ENCODE assay signal across 8 cellular contexts in the genomic region with DNA sequence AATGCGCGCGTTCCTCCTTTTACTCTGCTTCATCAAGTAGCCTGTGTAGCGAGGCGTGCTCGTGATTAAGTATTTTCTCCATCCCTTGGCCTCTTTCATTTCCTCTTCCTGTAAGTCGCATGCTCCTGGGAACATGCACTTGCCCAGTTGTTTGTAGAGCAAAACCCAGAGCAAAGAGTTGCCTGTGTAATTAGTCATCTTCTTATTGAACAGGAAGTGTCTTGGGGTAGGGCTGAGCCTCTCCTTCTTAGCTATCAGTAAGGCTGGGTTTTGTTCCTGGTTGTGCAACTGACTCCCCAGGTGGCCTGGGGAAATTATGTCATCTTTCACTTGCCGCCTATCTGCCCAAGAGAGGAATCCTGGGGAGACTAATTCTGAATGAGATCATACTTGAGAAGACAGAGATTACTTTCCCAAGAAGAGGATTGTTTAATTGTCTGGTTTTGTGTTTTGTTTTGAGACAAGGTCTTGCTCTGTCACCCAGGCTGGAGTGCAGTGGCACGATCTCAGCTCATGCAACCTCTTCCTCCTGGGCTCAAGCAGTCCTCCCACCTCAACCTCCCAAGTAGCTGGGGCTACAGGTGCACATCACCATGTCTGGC. TPM values are rescaled to one million over a fixed set of nuclear protein-coding genes. Genes with fewer than 3 reads are reported as not detected.
DNase-seq lines count a peak whose midpoint lies in the region; ATAC-seq and TF ChIP-seq lines count a peak whose summit lies in the region.

No MANE protein-coding gene starts in this region.

- no peaks in the 10 kb centered on the region for H3K27me3 ChIP-seq in A673 (replicated peaks; ENCODE audit: insufficient read depth, low read depth, low read length, poor library complexity)
- H3K27me3 ChIP-seq in tibial nerve: no peaks in the 10 kb centered on the region

- intact Hi-C loops in A673 (cut with micrococcal nuclease; ENCODE audit: unreplicated experiment): no loop called here

- peaks cover 1% of the 10 kb centered on the region for H3K27me3 Mint-ChIP-seq in activated naive CD8-positive, alpha-beta T cell treated with anti-CD3 and anti-CD28 coated beads, Interleukin-2, amount 50 U/mL, for 24 hours

- no peaks in the 10 kb centered on the region for H3K9me3 Mint-ChIP-seq in activated naive CD8-positive, alpha-beta T cell treated with anti-CD3 and anti-CD28 coated beads, Interleukin-2, amount 50 U/mL, for 24 hours

- H3K4me3 ChIP-seq in A673 (ENCODE audit: low read depth, low read length, poor library complexity, severe bottlenecking): peak overlapping the region; percentile 17
- H3K4me3 ChIP-seq in tibial nerve: no peak overlapping the region

- peak; percentile 99 for DNase-seq in A673 (ENCODE audit: low spot score)
- peak; percentile 69 for DNase-seq in NCI-H2196 (lab: John Stamatoyannopoulos, UW; ENCODE audit: unreplicated experiment)
- DNase-seq in activated naive CD8-positive, alpha-beta T cell treated with anti-CD3 and anti-CD28 coated beads, Interleukin-2, amount 50 U/mL, for 24 hours: no peak
- no peak for DNase-seq in left lobe of liver (ENCODE audit: low spot score)
- peak; percentile 30 to 60 for DNase-seq in tibial nerve (ENCODE audit: low spot score in 2 of 2)
- DNase-seq in cortex of kidney (lab: John Stamatoyannopoulos, UW): no peak

- ATAC-seq in GM18502 (IDR thresholded peaks at IDR 0.05; ENCODE audit: poor library complexity, unreplicated experiment): peak; percentile 98
- peak; percentile 98 for ATAC-seq in HG02798 (IDR thresholded peaks at IDR 0.05; ENCODE audit: poor library complexity, unreplicated experiment)
- peak; percentile 97 for ATAC-seq in activated naive CD8-positive, alpha-beta T cell treated with anti-CD3 and anti-CD28 coated beads, Interleukin-2, amount 50 U/mL, for 24 hours
- peak; percentile 27 for ATAC-seq in left lobe of liver

- POLR2A ChIA-PET in A673 (lab: Charles Lee; ENCODE audit: low non-redundant PET): no interaction called here

- peaks cover 10% of the 10 kb centered on the region for H3K4me1 Mint-ChIP-seq in activated naive CD8-positive, alpha-beta T cell treated with anti-CD3 and anti-CD28 coated beads, Interleukin-2, amount 50 U/mL, for 24 hours

- peak in 1 of 2 donors; percentile 74 for TF ChIP-seq EP300 in tibial nerve (IDR thresholded peaks at IDR 0.05)

- H3K9me3 ChIP-seq in A673 (ENCODE audit: low read depth, low read length, poor library complexity, severe bottlenecking): no peaks in the 10 kb centered on the region
- no peaks in the 10 kb centered on the region for H3K9me3 ChIP-seq in tibial nerve

- 31 to 51% methylated on average over 9 of the region's 9 CpGs for WGBS in tibial nerve, 2 donors

- no peaks in the 10 kb centered on the region for H3K36me3 ChIP-seq in A673 (ENCODE audit: insufficient read depth, low read length, poor library complexity, severe bottlenecking)
- H3K36me3 ChIP-seq in tibial nerve: no peaks in the 10 kb centered on the region

- CTCF ChIA-PET in A673 (lab: Charles Lee): no interaction called here

- TF ChIP-seq POLR2A in tibial nerve (IDR thresholded peaks at IDR 0.05): no peak

- H3K27ac ChIP-seq in A673 (ENCODE audit: low read depth, low read length, poor library complexity, severe bottlenecking): peak overlapping the region; percentile 89
- H3K27ac ChIP-seq in tibial nerve: peak overlapping the region in 3 of 4 donors; percentile 48 to 64 (median 57)

- no peaks in the 10 kb centered on the region for H3K36me3 Mint-ChIP-seq in activated naive CD8-positive, alpha-beta T cell treated with anti-CD3 and anti-CD28 coated beads, Interleukin-2, amount 50 U/mL, for 24 hours (ENCODE audit: low read depth)

- BruUV-seq in A673 (replicated peaks; lab: Mats Ljungman, UMichigan): no TSS peak

- H3K4me3 Mint-ChIP-seq in activated naive CD8-positive, alpha-beta T cell treated with anti-CD3 and anti-CD28 coated beads, Interleukin-2, amount 50 U/mL, for 24 hours: no peak overlapping the region

- H3K4me1 ChIP-seq in A673 (ENCODE audit: insufficient read depth, low read length, poor library complexity, severe bottlenecking) (peaks cover 14% of the 10 kb centered on the region), tibial nerve (peaks cover 0 to 7% (median 0%) of the 10 kb centered on the region in 4 donors)

- no peak for TF ChIP-seq CTCF in A673 (conservative IDR thresholded peaks at IDR 0.05; ENCODE audit: low read depth, low read length)
- no peak for TF ChIP-seq CTCF in tibial nerve (IDR thresholded peaks at IDR 0.05)

- H3K27ac Mint-ChIP-seq in activated naive CD8-positive, alpha-beta T cell treated with anti-CD3 and anti-CD28 coated beads, Interleukin-2, amount 50 U/mL, for 24 hours: peak overlapping the region; percentile 67

RNA-seq across cellular contexts. Expression of a gene that starts 14.9 kb away (rescaled TPM):
- total RNA-seq in A673 (2021): 6.2 and 12.1 TPM in 2 replicates
- total RNA-seq in left lobe of liver: 0.58 TPM
- total RNA-seq in tibial nerve: under 1 TPM in 3 of 4 donors, not detected in 1; 0.20 to 0.30 (median 0.21) TPM

RNA-seq across cellular contexts. Expression of a gene that starts 38.6 kb away (rescaled TPM):
- total RNA-seq in A673 (2021) (27.7 and 29.9 TPM in 2 replicates), left lobe of liver (18.5 TPM), tibial nerve (10 to 100 TPM; 11.4 to 19.8 (median 14.9) TPM)

RNA-seq across cellular contexts. Expression of a gene that starts 48.6 kb away (rescaled TPM):
- total RNA-seq in A673 (2021) (43.4 and 48.3 TPM in 2 replicates), left lobe of liver (19.6 TPM), tibial nerve (10 to 100 TPM; 27.5 to 84.9 (median 28.9) TPM)

Comparison
In these comparisons a context has a peak if more than half of its experiments do, and no peak if none do; other contexts are left out.
1. DNase-seq: peak in A673 (single experiment), NCI-H2196 (single experiment) and tibial nerve (2 of 2); none in activated naive CD8-positive, alpha-beta T cell treated with anti-CD3 and anti-CD28 coated beads, Interleukin-2, amount 50 U/mL, for 24 hours (single experiment), left lobe of liver (single experiment) and cortex of kidney (single experiment).
2. ATAC-seq: peak in every context shown above with its lines; median percentile 98 in GM18502; 98 in HG02798; 97 in activated naive CD8-positive, alpha-beta T cell treated with anti-CD3 and anti-CD28 coated beads, Interleukin-2, amount 50 U/mL, for 24 hours; 27 in left lobe of liver.